In the genomic region with DNA sequence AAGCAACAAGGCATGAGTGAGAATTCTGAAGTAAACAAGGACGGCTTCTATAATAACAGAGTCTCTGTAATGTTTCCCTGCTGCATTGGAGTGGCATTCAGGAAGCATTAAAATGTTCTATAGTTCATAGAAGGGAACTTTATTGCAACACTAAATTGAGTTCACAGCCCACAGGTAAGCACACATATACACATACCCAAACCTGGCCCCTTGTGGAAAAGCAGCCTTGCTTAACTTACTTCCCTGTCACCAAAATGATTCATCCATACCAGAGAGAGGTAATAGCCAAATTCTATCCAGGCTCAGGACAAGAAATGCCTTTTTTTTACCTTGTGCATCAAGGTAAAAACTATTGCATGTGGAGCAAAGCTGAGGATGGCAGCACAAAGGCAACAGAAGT, we compare ENCODE assay signal across 34 cellular contexts.
"Had no signal": no experiment of that assay in that cellular context is flagged by ENCODE, and none has a peak within 500 bp of the region (broad histone marks: within the 10 kb centered on the region; RNA-seq: fewer than 3 reads in every experiment).

No MANE protein-coding gene starts in this region.

- H3K36me3 ChIP-seq: MG63 had no signal

- H3K4me3 ChIP-seq: MG63 had no signal

- H3K27ac ChIP-seq: KMS-11 had no signal

- H3K9me3 ChIP-seq: MG63 had no signal

- DNase-seq: Karpas-422, Kasumi-1, KG1, MG63, MM.1S, MV-4-11, NCI-H1048, NCI-H1092, NCI-H1092 treated with DMSO at 0.1 percent for 48 hours, NCI-H1105, NCI-H1105 treated with DMSO at 0.1 percent for 48 hours, NCI-H1417, NCI-H1417 treated with DMSO at 0.1 percent for 48 hours, NCI-H1436, NCI-H1436 treated with DMSO at 0.1 percent for 48 hours, NCI-H146, NCI-H1694, NCI-H1694 treated with DMSO at 0.1 percent for 48 hours, NCI-H187, NCI-H187 treated with DMSO at 0.1 percent for 48 hours, NCI-H1930, NCI-H2029, NCI-H2029 treated with DMSO at 0.1 percent for 48 hours, NCI-H2081, NCI-H2081 treated with DMSO at 0.1 percent for 48 hours, NCI-H2107, NCI-H2171, NCI-H2171 treated with DMSO at 0.1 percent for 48 hours, NCI-H2227 treated with DMSO at 0.1 percent for 48 hours, NCI-H226, NCI-H345, NCI-H446, NCI-H446 treated with DMSO at 0.1 percent for 48 hours had no signal
